8 cellular contexts compared by ENCODE assay signal in genomic region chr10:124736491-124737136, GRCh38. TPM values are rescaled to one million over a fixed set of nuclear protein-coding genes. Genes with fewer than 3 reads are reported as not detected.
DNase-seq lines count a peak whose midpoint lies in the region; ATAC-seq and TF ChIP-seq lines count a peak whose summit lies in the region.

No MANE protein-coding gene starts in this region.

- no peaks in the 10 kb centered on the region for H3K79me1 ChIP-seq in H9 (ENCODE audit: insufficient read depth, low read depth, low read length, poor library complexity, severe bottlenecking)

- no peak overlapping the region for H3K4ac ChIP-seq in H9 (ENCODE audit: low read depth, low read length)

- H2BK15ac ChIP-seq in H9 (ENCODE audit: low read depth, low read length), result no peak overlapping the region

- H4K20me1 ChIP-seq in H9 (ENCODE audit: control insufficient read depth, insufficient read depth, insufficient read length), result peaks cover 2% of the 10 kb centered on the region

- H3K4me1 ChIP-seq in H9 (ENCODE audit: insufficient read depth, low read length) (peaks cover 14% of the 10 kb centered on the region; the same call in 1 of the 2 replicates), ascending aorta (peaks cover 32 to 64% of the 10 kb centered on the region in 2 donors), skeletal muscle satellite cell (ENCODE audit: control insufficient read depth, insufficient read depth, low read length) (peaks cover 72% of the 10 kb centered on the region)

- no peak overlapping the region for H3K14ac ChIP-seq in H9 (ENCODE audit: insufficient read depth, low read length)

- H2BK12ac ChIP-seq in H9 (ENCODE audit: insufficient read length, low read depth, low read length), result no peak overlapping the region

- H2AK5ac ChIP-seq in H9 (ENCODE audit: insufficient read length, low read length), result no peak overlapping the region

- no peak for ATAC-seq in HG03108 (IDR thresholded peaks at IDR 0.05; ENCODE audit: unreplicated experiment)
- ATAC-seq in GM18861 (IDR thresholded peaks at IDR 0.05; ENCODE audit: unreplicated experiment), result no peak
- no peak for ATAC-seq in HG03378 (IDR thresholded peaks at IDR 0.05; ENCODE audit: unreplicated experiment)

- H3K27me3 ChIP-seq in H9 (ENCODE audit: insufficient read depth, low read length) (no peaks in the 10 kb centered on the region), ascending aorta (no peaks in the 10 kb centered on the region), skeletal muscle satellite cell (ENCODE audit: control insufficient read depth, insufficient read depth, low read length) (no peaks in the 10 kb centered on the region)

- no peak overlapping the region for H4K8ac ChIP-seq in H9 (replicated peaks; ENCODE audit: insufficient read length, low read depth, low read length)

- H3K56ac ChIP-seq in H9 (ENCODE audit: insufficient read length, low read depth, low read length), result no peak overlapping the region

- H3K36me3 ChIP-seq in ascending aorta (no peaks in the 10 kb centered on the region), skeletal muscle satellite cell (ENCODE audit: insufficient read depth, low read length) (no peaks in the 10 kb centered on the region)

- H3K23ac ChIP-seq in H9 (ENCODE audit: insufficient read length, low read depth, low read length), result no peak overlapping the region

- no peak overlapping the region for H2BK20ac ChIP-seq in H9 (ENCODE audit: low read depth, low read length, poor library complexity, severe bottlenecking)

- H3K9me3 ChIP-seq in H9 (ENCODE audit: control insufficient read depth, low read depth, low read length) (no peaks in the 10 kb centered on the region), ascending aorta (no peaks in the 10 kb centered on the region), skeletal muscle satellite cell (replicated peaks; ENCODE audit: low read length) (no peaks in the 10 kb centered on the region)

- H3K23me2 ChIP-seq in H9 (ENCODE audit: insufficient read length, low read depth, low read length, poor library complexity, severe bottlenecking), result no peaks in the 10 kb centered on the region

- H3K4me2 ChIP-seq in H9 (ENCODE audit: insufficient read depth, insufficient read length, low read length) (no peak overlapping the region), skeletal muscle satellite cell (ENCODE audit: low read length) (peak overlapping the region; percentile 33)

- no peaks in the 10 kb centered on the region; a peak in 1 of 5 replicates for H3K9me3 Mint-ChIP-seq in H9

- H3K27ac ChIP-seq in H9 (ENCODE audit: insufficient read length, low read depth, low read length) (no peak overlapping the region), ascending aorta (peak overlapping the region; percentile 59 to 64)

- H2BK5ac ChIP-seq in H9 (ENCODE audit: insufficient read length, low read length), result no peak overlapping the region

- no peak overlapping the region; a peak in 1 of 5 replicates for H3K4me3 Mint-ChIP-seq in H9

- no peak overlapping the region for H2BK120ac ChIP-seq in H9 (ENCODE audit: low read depth, low read length, poor library complexity, severe bottlenecking)

- no peak overlapping the region for H2AFZ ChIP-seq in H9 (ENCODE audit: low read length)

- H4K5ac ChIP-seq in H9 (ENCODE audit: insufficient read length, low read depth, low read length), result no peak overlapping the region

- TF ChIP-seq CTCF in H9 (conservative IDR thresholded peaks at IDR 0.05), result no peak
- no peak for TF ChIP-seq CTCF in ascending aorta (IDR thresholded peaks at IDR 0.05)

- peaks cover 50 to 59% of the 10 kb centered on the region in 2 experiments for H3K4me1 Mint-ChIP-seq in H9

- no CpG with 5 or more reads among the region's 11 CpGs for WGBS in H9 (ENCODE audit: extremely low coverage, insufficient read length, low lambda C conversion rate)

- H3K36me3 Mint-ChIP-seq in H9 (ENCODE audit: insufficient read depth in 1 of 3, low read depth in 3 of 3), result peaks cover 0 to 5% (median 2%) of the 10 kb centered on the region in 3 experiments; a peak in 6 of 7 replicates

- no peak overlapping the region for H3K18ac ChIP-seq in H9 (ENCODE audit: insufficient read length, low read depth, low read length)

- no peaks in the 10 kb centered on the region; the same call in 1 of the 2 replicates for H3K79me2 ChIP-seq in H9 (ENCODE audit: insufficient read depth, low read length)

- H4K91ac ChIP-seq in H9 (ENCODE audit: insufficient read length, low read depth, low read length), result no peak overlapping the region

- no peak overlapping the region for H3T11ph ChIP-seq in H9 (ENCODE audit: low read length)

- no peak overlapping the region for H3K27ac Mint-ChIP-seq in H9

- H3K4me3 ChIP-seq in ascending aorta, result peak overlapping the region in 1 of 2 donors; percentile 2
- H3K4me3 ChIP-seq in skeletal muscle satellite cell (ENCODE audit: low read length), result no peak overlapping the region

- DNase-seq in H9 (peak; percentile 29), ascending aorta (ENCODE audit: low spot score in 2 of 2) (peak in 1 of 2 donors; percentile 80), hippocampal formation (lab: John Stamatoyannopoulos, UW) (peak; percentile 82 to 85), NAMALWA (ENCODE audit: low spot score) (no peak)

- H3K9ac ChIP-seq in H9 (ENCODE audit: extremely low read depth, insufficient read length, low read length) (no peak overlapping the region), skeletal muscle satellite cell (ENCODE audit: low read depth, low read length) (peak overlapping the region; percentile 15)

- peaks cover 26% of the 10 kb centered on the region for H3K27me3 Mint-ChIP-seq in H9 (ENCODE audit: low read depth)

- intact Hi-C loops in ascending aorta (cut with DNase I), result loop anchor here (2.0 kb wide), 1 partner anchor 32 kb away; no protein-coding TSS in a partner anchor

RNA-seq across cellular contexts. Expression of gene FAM53B, which starts 7.6 kb away (rescaled TPM):
- total RNA-seq in H9 (2021) (10.6 and 11.5 TPM in 2 replicates), ascending aorta (52.5 TPM)
- 14.4 and 18.6 TPM in 2 replicates for total RNA-seq in skeletal muscle satellite cell (2012; rRNA removed)

RNA-seq across cellular contexts. Expression of gene EEF1AKMT2, which starts 55.1 kb away (rescaled TPM):
- 17.8 and 19.0 TPM in 2 replicates for total RNA-seq in H9 (2021)
- 10.5 TPM for total RNA-seq in ascending aorta
- 15.1 and 18.3 TPM in 2 replicates for total RNA-seq in skeletal muscle satellite cell (2012; rRNA removed)
